In genomic region chr14:22502551-22502950, GRCh38 we compare ENCODE assay signal across 16 cellular contexts.
DNase-seq lines count a peak whose midpoint lies in the region; ATAC-seq, FAIRE-seq and TF ChIP-seq lines count a peak whose summit lies in the region.
"Had no signal": no experiment of that assay in that cellular context is flagged by ENCODE, and none has a peak within 500 bp of the region (broad histone marks: within the 10 kb centered on the region; RNA-seq: fewer than 3 reads in every experiment).

No MANE protein-coding gene starts in this region.

- peak; percentile 51 for FAIRE-seq in GM12891 (lab: Jason Lieb, UNC)
- FAIRE-seq: bronchial epithelial cell, endometrium had no signal

- H3K4me3 Mint-ChIP-seq in T-helper 1 cell treated with Interleukin-12 subunit alpha and Interleukin-12 subunit beta and Interleukin-4 antibody, amounts not matched to agents 30 μg/mL and 1 μg/mL, for 36 hours: peak overlapping the region; percentile 89

- no peak for ATAC-seq in HG02798 (IDR thresholded peaks at IDR 0.05; ENCODE audit: poor library complexity, unreplicated experiment)
- no peak for ATAC-seq in GM18511 (IDR thresholded peaks at IDR 0.05; ENCODE audit: unreplicated experiment)

- H3K27ac Mint-ChIP-seq in T-helper 1 cell treated with Interleukin-12 subunit alpha and Interleukin-12 subunit beta and Interleukin-4 antibody, amounts not matched to agents 30 μg/mL and 1 μg/mL, for 36 hours: peak overlapping the region; percentile 95

- H2AFZ ChIP-seq in mammary epithelial cell (ENCODE audit: low read depth, low read length): peak overlapping the region; percentile 30
- no peak overlapping the region for H2AFZ ChIP-seq in smooth muscle cell (ENCODE audit: low read depth)

- BruUV-seq in mammary epithelial cell (replicated peaks; lab: Mats Ljungman, UMichigan): no TSS peak

- no peaks in the 10 kb centered on the region for H3K9me3 Mint-ChIP-seq in T-helper 1 cell treated with Interleukin-12 subunit alpha and Interleukin-12 subunit beta and Interleukin-4 antibody, amounts not matched to agents 30 μg/mL and 1 μg/mL, for 36 hours

- H3K36me3 Mint-ChIP-seq in T-helper 1 cell treated with Interleukin-12 subunit alpha and Interleukin-12 subunit beta and Interleukin-4 antibody, amounts not matched to agents 30 μg/mL and 1 μg/mL, for 36 hours (ENCODE audit: low read depth): peaks cover 89% of the 10 kb centered on the region

- no peak for TF ChIP-seq CTCF in mammary epithelial cell (conservative IDR thresholded peaks at IDR 0.05 in 1 of 2, IDR thresholded peaks at IDR 0.05 in 1 of 2; ENCODE audit: extremely low read depth in 1 of 2, insufficient read depth in 1 of 2, low read depth in 1 of 2, low read length in 2 of 2)
- no peak for TF ChIP-seq CTCF in smooth muscle cell (IDR thresholded peaks at IDR 0.05; ENCODE audit: borderline replicate concordance, insufficient read depth, poor library complexity, severe bottlenecking)

- H3K9ac ChIP-seq in mammary epithelial cell (ENCODE audit: insufficient read depth, low read length): no peak overlapping the region
- H3K9ac ChIP-seq in smooth muscle cell (ENCODE audit: low read depth): no peak overlapping the region

- intact Hi-C loops in mammary epithelial cell (cut with micrococcal nuclease): no loop called here

- dilution Hi-C loops in mammary epithelial cell (cut with HindIII; ENCODE audit: low sequenced_read_pairs): no loop called here

- H3K36me3 ChIP-seq in mammary epithelial cell (ENCODE audit: insufficient read depth, low read length): no peaks in the 10 kb centered on the region
- no peaks in the 10 kb centered on the region for H3K36me3 ChIP-seq in smooth muscle cell (ENCODE audit: low read depth)

- H3K79me2 ChIP-seq in mammary epithelial cell (ENCODE audit: insufficient read depth, low read length): no peaks in the 10 kb centered on the region
- no peaks in the 10 kb centered on the region for H3K79me2 ChIP-seq in smooth muscle cell (ENCODE audit: low read depth)

- H3K4me1 Mint-ChIP-seq in T-helper 1 cell treated with Interleukin-12 subunit alpha and Interleukin-12 subunit beta and Interleukin-4 antibody, amounts not matched to agents 30 μg/mL and 1 μg/mL, for 36 hours (ENCODE audit: low read depth): peaks cover 62% of the 10 kb centered on the region

- no peak for TF ChIP-seq POLR2A in GM12891 (IDR thresholded peaks at IDR 0.05; ENCODE audit: low read depth, low read length)

- in situ Hi-C loops in mammary epithelial cell (cut with MboI; ENCODE audit: low sequenced_read_pairs in 2 of 2): no loop called here

- CTCF ChIA-PET in mammary epithelial cell (lab: Charles Lee; ENCODE audit: low non-redundant PET): no interaction called here

- peaks cover 15% of the 10 kb centered on the region for H3F3A ChIP-seq in smooth muscle cell (ENCODE audit: low read depth)

- no peaks in the 10 kb centered on the region for H3K27me3 Mint-ChIP-seq in T-helper 1 cell treated with Interleukin-12 subunit alpha and Interleukin-12 subunit beta and Interleukin-4 antibody, amounts not matched to agents 30 μg/mL and 1 μg/mL, for 36 hours (ENCODE audit: low read depth)

- H3K27me3 ChIP-seq in mammary epithelial cell (ENCODE audit: insufficient read depth, low read length) (no peaks in the 10 kb centered on the region), smooth muscle cell (ENCODE audit: low read depth) (no peaks in the 10 kb centered on the region)

- H3K4me2 ChIP-seq in mammary epithelial cell (ENCODE audit: insufficient read depth, low read depth, low read length) (no peak overlapping the region), smooth muscle cell (no peak overlapping the region)

- whole genome bisulfite sequencing in mammary epithelial cell (ENCODE audit: low coverage, missing lambda C conversion rate): 52% methylated on average over 6 of the region's 6 CpGs
- 62% methylated on average over 6 of the region's 6 CpGs for WGBS in smooth muscle cell (ENCODE audit: low lambda C conversion rate)

- H3K4me3 ChIP-seq in mammary epithelial cell (replicated peaks in 1 of 3; ENCODE audit: insufficient read depth in 1 of 3, low read depth in 2 of 3, low read length in 3 of 3): no peak overlapping the region
- H3K4me3 ChIP-seq in smooth muscle cell: no peak overlapping the region

- H3K9me3 ChIP-seq in mammary epithelial cell (replicated peaks; ENCODE audit: insufficient read depth, low read length) (no peaks in the 10 kb centered on the region), smooth muscle cell (replicated peaks; ENCODE audit: low read depth) (no peaks in the 10 kb centered on the region)

- DNase-seq in T-helper 1 cell: no peak
- no peak for DNase-seq in GM12891 (ENCODE audit: insufficient read length, low spot score)
- DNase-seq in mammary epithelial cell: no peak
- no peak for DNase-seq in smooth muscle cell (lab: John Stamatoyannopoulos, UW; ENCODE audit: unreplicated experiment)
- no peak for DNase-seq in NCI-H69 (lab: John Stamatoyannopoulos, UW)
- DNase-seq: 8988T, islet precursor cell, Kasumi-1, NCI-H1694, NCI-H774, SHP77 had no signal

- H4K20me1 ChIP-seq in mammary epithelial cell (ENCODE audit: insufficient read depth, low read length) (no peaks in the 10 kb centered on the region), smooth muscle cell (ENCODE audit: low read depth) (no peaks in the 10 kb centered on the region)

- H3K27ac ChIP-seq in mammary epithelial cell (ENCODE audit: insufficient read depth, low read depth, low read length) (no peak overlapping the region), smooth muscle cell (ENCODE audit: low read depth) (peak overlapping the region; percentile 8)

- peaks cover 4% of the 10 kb centered on the region for H3K4me1 ChIP-seq in mammary epithelial cell (ENCODE audit: insufficient read depth, low read length)
- peaks cover 12% of the 10 kb centered on the region for H3K4me1 ChIP-seq in smooth muscle cell (ENCODE audit: low read depth)

TF ChIP-seq in GM12891, 5 proteins besides CTCF, POLR2A, EP300 and RAD21:
- TF ChIP-seq SPI1 (IDR thresholded peaks at IDR 0.05; ENCODE audit: low read depth, low read length) (0 out of 2 replicates have a peak, but pooled peaks have one; percentile 4), PAX5 (IDR thresholded peaks at IDR 0.05; ENCODE audit: insufficient read depth, low read length, severe bottlenecking) (no peak)
